Comparison of ENCODE assay signal across 8 cellular contexts in the genomic region with DNA sequence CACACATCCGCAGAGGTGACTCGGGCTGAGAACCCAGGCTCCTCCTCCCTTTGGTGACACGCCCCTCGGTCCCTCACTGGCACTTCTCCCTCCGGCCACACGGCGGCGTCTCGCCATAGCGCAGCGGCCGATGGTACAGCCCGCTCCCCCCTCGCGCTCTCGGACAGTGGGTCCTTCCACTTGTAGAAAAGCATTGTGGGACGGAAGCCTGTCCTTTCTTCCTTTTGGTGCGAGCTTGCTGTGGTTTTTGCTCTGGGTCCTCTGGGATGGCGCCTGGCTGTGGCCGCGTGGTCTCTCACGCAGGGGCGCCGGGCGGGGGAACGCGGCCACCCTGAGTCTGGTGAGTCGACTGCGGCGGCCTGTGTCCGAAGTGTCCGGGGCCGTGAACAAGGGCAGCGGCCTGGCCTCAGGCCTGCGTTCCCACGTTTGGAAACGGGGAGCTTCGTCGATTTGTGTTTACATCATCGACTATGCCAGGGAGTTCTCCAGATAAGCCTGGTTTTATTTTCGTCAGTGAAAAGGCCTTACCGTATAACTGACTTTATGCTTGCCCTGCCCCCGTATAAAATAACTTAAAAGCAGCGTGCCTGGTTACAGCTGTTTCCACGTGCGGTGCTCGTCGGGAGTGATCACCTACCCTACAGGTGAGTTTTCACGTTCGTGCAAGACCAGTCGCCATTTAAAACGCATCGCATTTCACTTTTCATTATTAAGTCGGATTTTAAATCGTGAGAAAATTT.
DNase-seq lines count a peak whose midpoint lies in the region; ATAC-seq and TF ChIP-seq lines count a peak whose summit lies in the region.

No MANE protein-coding gene starts in this region.

- intact Hi-C loops in left ventricle myocardium inferior (cut with micrococcal nuclease), result no loop called here
- intact Hi-C loops in uterus (cut with DNase I; ENCODE audit: low total_unique reads), result no loop called here

- H3K36me3 ChIP-seq in left ventricle myocardium inferior (peaks cover 40% of the 10 kb centered on the region), uterus (no peaks in the 10 kb centered on the region)

- TF ChIP-seq CTCF in left ventricle myocardium inferior (IDR thresholded peaks at IDR 0.05; ENCODE audit: borderline replicate concordance) (peak; percentile 97), uterus (IDR thresholded peaks at IDR 0.05) (peak; percentile 90 to 99 (median 96))

- peak; percentile 39 for DNase-seq in NCI-H1436 treated with DMSO at 0.1 percent for 48 hours (lab: John Stamatoyannopoulos, UW)
- DNase-seq in T-helper 1 cell, result peak; percentile 68 to 89 (median 80)
- peak; percentile 20 to 93 (median 84) for DNase-seq in amygdala (lab: John Stamatoyannopoulos, UW)
- peak; percentile 91 for DNase-seq in left ventricle myocardium inferior
- peak; percentile 61 for DNase-seq in pulmonary artery endothelial cell (ENCODE audit: low read depth, low spot score)
- peak; percentile 89 to 91 for DNase-seq in uterus

- H3K4me3 ChIP-seq in left ventricle myocardium inferior (peak overlapping the region; percentile 88), uterus (peak overlapping the region; percentile 71 to 94)

- H3K9me3 ChIP-seq in left ventricle myocardium inferior (replicated peaks) (peaks cover 6% of the 10 kb centered on the region), uterus (no peaks in the 10 kb centered on the region)

- H3K27ac ChIP-seq in left ventricle myocardium inferior (replicated peaks) (peak overlapping the region; percentile 87), uterus (peak overlapping the region; percentile 62 to 85)

- H3K27me3 ChIP-seq in left ventricle myocardium inferior (ENCODE audit: low read depth), result no peaks in the 10 kb centered on the region
- no peaks in the 10 kb centered on the region for H3K27me3 ChIP-seq in uterus

- H3K4me1 ChIP-seq in left ventricle myocardium inferior (peaks cover 27% of the 10 kb centered on the region), uterus (peaks cover 5 to 6% of the 10 kb centered on the region in 2 donors)

- ATAC-seq in HG02870 (IDR thresholded peaks at IDR 0.05; ENCODE audit: unreplicated experiment), result peak; percentile 95

- TF ChIP-seq POLR2A in GM15510 (IDR thresholded peaks at IDR 0.05; ENCODE audit: borderline replicate concordance, extremely low read depth, insufficient read length) (peak; percentile 95), uterus (IDR thresholded peaks at IDR 0.05) (peak; percentile 50 to 81)

Comparison
In these comparisons a context has a peak if more than half of its experiments do, and no peak if none do; other contexts are left out.
1. Peak in every context shown above with its lines: DNase-seq, ATAC-seq, H3K4me3 ChIP-seq and H3K27ac ChIP-seq.
2. DNase-seq: peak in every context shown above with its lines; median percentile 91 in left ventricle myocardium inferior; 90 in uterus; 84 in amygdala; 80 in T-helper 1 cell; 61 in pulmonary artery endothelial cell; 39 in NCI-H1436 treated with DMSO at 0.1 percent for 48 hours.